In the genomic region with DNA sequence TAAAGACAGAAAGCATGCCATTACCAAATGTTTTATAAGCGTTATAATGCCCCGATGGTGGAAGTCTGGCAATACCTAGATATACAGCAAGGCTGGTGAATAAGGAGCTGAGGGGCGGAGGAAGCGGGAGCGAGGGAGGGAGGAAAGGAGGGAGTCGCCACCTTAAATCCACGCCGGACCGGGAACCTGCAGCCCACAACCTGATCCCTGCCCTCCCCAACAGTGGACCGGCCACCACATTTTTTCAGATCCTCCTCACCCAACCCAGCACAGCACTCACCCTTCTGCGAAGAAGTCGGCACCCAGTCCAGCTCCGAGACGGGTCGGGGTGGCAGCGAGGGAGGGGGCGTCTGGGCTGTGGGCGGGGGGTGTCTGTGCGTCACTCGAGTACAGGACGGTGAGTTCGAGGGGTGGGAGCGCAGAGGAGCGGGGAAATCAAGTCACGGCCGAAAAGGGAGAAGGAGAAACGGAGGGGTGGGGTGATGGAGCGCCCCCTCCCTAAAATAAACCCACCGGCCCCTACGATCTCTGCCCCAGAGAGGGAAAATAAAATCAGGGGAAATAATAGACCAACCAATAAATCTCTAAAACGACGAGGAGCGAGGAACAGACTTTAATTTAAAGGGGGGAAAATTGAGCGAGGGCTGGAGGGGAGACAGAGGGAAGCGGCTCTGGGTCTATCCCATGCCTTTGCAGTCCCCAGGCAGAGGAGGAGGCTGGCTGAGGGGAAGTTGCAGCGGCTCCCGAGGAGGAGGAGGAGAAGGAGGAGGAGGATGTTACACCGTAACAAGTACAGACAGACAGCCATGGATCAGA, we compare ENCODE assay signal across 1 cellular context.
A peak's percentile ranks its signal among the peaks of the same experiment; 100 is the strongest.
TF ChIP-seq lines count a peak whose summit lies in the region.

No MANE protein-coding gene starts in this region.

TF ChIP-seq in HEK293, 187 proteins besides CTCF, POLR2A, EP300 and RAD21 (continued from another document):
- no peak for TF ChIP-seq ZNF362 (tag by site-specific recombination; IDR thresholded peaks at IDR 0.05)
- no peak for TF ChIP-seq BCL11B (tag by site-specific recombination; IDR thresholded peaks at IDR 0.05; ENCODE audit: low read depth)
- no peak for TF ChIP-seq ZNF837 (tag by site-specific recombination; IDR thresholded peaks at IDR 0.05)
- TF ChIP-seq ZNF791 (tag by site-specific recombination; IDR thresholded peaks at IDR 0.05): no peak
- no peak for TF ChIP-seq MYNN (tag by site-specific recombination; IDR thresholded peaks at IDR 0.05; ENCODE audit: borderline replicate concordance)
- TF ChIP-seq ZSCAN5A (tag by site-specific recombination; IDR thresholded peaks at IDR 0.05): no peak
- TF ChIP-seq RBAK (tag by site-specific recombination; IDR thresholded peaks at IDR 0.05): no peak
- TF ChIP-seq ZNF501 (tag by site-specific recombination; IDR thresholded peaks at IDR 0.05): 0 out of 2 replicates have a peak, but pooled peaks have one; percentile 25
- no peak for TF ChIP-seq KLF1 (tag by site-specific recombination; IDR thresholded peaks at IDR 0.05)
- no peak for TF ChIP-seq ZNF24 (tag by site-specific recombination; IDR thresholded peaks at IDR 0.05)
- TF ChIP-seq ZNF138 (tag by site-specific recombination; IDR thresholded peaks at IDR 0.05; ENCODE audit: borderline replicate concordance): no peak
- TF ChIP-seq HOXA7 (CRISPR knock-in tag; IDR thresholded peaks at IDR 0.05; ENCODE audit: borderline replicate concordance): no peak
- no peak for TF ChIP-seq ZNF211 (tag by site-specific recombination; IDR thresholded peaks at IDR 0.05; ENCODE audit: low read depth)
- no peak for TF ChIP-seq ZFP41 (tag by site-specific recombination; IDR thresholded peaks at IDR 0.05; ENCODE audit: borderline replicate concordance)
